In the genomic region with DNA sequence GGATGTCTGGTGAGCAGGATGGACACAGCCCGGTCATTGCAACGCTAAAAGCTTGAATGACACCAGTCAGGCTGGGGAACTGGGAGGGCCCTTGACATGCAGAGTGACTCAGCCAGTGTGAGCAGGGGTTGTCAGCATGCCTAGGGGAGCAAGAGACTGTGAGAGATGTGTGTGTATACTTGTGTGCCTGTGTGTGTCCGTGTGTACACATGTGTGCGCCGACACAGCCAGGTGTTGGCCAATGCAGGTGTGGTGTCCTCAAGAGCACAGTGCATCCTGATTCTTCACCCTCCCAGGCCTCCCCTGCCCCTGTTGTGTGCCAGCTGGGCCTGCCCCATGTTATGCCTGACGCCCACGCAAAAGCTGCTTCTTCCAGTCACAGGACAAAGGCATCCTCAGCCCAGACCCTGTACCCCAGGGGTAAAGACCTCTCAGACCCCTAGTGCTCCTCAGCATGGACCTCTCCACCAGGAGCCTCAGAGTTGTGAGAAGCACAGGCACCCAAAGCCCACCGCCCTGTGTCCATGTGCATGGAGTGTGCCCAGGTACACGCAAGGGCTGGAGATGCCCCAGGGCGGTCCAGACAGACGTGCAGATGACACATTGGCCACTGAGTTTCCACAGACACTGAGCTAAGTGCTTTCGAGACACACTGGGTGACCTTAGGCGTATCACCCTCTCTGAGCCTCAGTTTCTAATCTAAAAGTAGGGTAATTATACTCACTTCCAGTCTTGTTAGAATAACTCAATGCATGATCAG, we compare ENCODE assay signal across 11 cellular contexts. TPM values are rescaled to one million over a fixed set of nuclear protein-coding genes. Genes with fewer than 3 reads are reported as not detected.
DNase-seq lines count a peak whose midpoint lies in the region; ATAC-seq and TF ChIP-seq lines count a peak whose summit lies in the region.
"Had no signal": no experiment of that assay in that cellular context is flagged by ENCODE, and none has a peak within 500 bp of the region (broad histone marks: within the 10 kb centered on the region; RNA-seq: fewer than 3 reads in every experiment).

No MANE protein-coding gene starts in this region.

- H3K4me3 Mint-ChIP-seq in activated naive CD8-positive, alpha-beta T cell treated with anti-CD3 and anti-CD28 coated beads for 36 hours, result no peak overlapping the region

- peak; percentile 12 to 17 for ATAC-seq in lower lobe of right lung
- ATAC-seq: T-helper 17 cell had no signal

- no peaks in the 10 kb centered on the region for H3K9me3 Mint-ChIP-seq in activated naive CD8-positive, alpha-beta T cell treated with anti-CD3 and anti-CD28 coated beads for 36 hours

- DNase-seq in CD1c-positive myeloid dendritic cell (ENCODE audit: extremely low spot score), result peak; percentile 48
- peak in 1 of 2 experiments; percentile 43 for DNase-seq in HL-60 (ENCODE audit: low read depth in 1 of 2, low spot score in 1 of 2)
- DNase-seq in activated naive CD8-positive, alpha-beta T cell treated with anti-CD3 and anti-CD28 coated beads for 36 hours, result no peak
- peak; percentile 36 for DNase-seq in lower lobe of right lung
- no peak for DNase-seq in central memory CD4-positive, alpha-beta T cell
- no peak for DNase-seq in NCI-H2196 treated with DMSO at 0.1 percent for 48 hours (lab: John Stamatoyannopoulos, UW; ENCODE audit: unreplicated experiment)
- no peak for DNase-seq in GM20000 (ENCODE audit: low spot score)
- DNase-seq in mesenteric fat pad (ENCODE audit: low spot score), result no peak
- DNase-seq: T-helper 17 cell had no signal

- H3K27me3 ChIP-seq in HL-60 (ENCODE audit: insufficient read depth, poor library complexity, severe bottlenecking), result no peaks in the 10 kb centered on the region
- no peaks in the 10 kb centered on the region for H3K27me3 ChIP-seq in lower lobe of right lung (ENCODE audit: low read depth)

- intact Hi-C loops in lower lobe of right lung (cut with DNase I), result no loop called here

- peaks cover 22% of the 10 kb centered on the region for H3K4me1 Mint-ChIP-seq in activated naive CD8-positive, alpha-beta T cell treated with anti-CD3 and anti-CD28 coated beads for 36 hours

- peaks cover 16% of the 10 kb centered on the region for H3K4me1 ChIP-seq in lower lobe of right lung

- TF ChIP-seq CTCF in HL-60 (IDR thresholded peaks at IDR 0.05; ENCODE audit: insufficient read depth, low read length), result no peak
- no peak for TF ChIP-seq CTCF in lower lobe of right lung (IDR thresholded peaks at IDR 0.05)
- no peak for TF ChIP-seq CTCF in GM20000 (IDR thresholded peaks at IDR 0.05; ENCODE audit: extremely low read depth, missing control alignments)

- no peaks in the 10 kb centered on the region for H3K36me3 Mint-ChIP-seq in activated naive CD8-positive, alpha-beta T cell treated with anti-CD3 and anti-CD28 coated beads for 36 hours

- H3K27ac ChIP-seq in HL-60 (replicated peaks) (peak overlapping the region; percentile 9; the same call in 1 of the 2 replicates), lower lobe of right lung (no peak overlapping the region)
- H3K27ac ChIP-seq: parathyroid adenoma had no signal

- no peaks in the 10 kb centered on the region for H3K36me3 ChIP-seq in lower lobe of right lung

- peak overlapping the region; percentile 3 for H3K27ac Mint-ChIP-seq in activated naive CD8-positive, alpha-beta T cell treated with anti-CD3 and anti-CD28 coated beads for 36 hours

- no peaks in the 10 kb centered on the region for H3K27me3 Mint-ChIP-seq in activated naive CD8-positive, alpha-beta T cell treated with anti-CD3 and anti-CD28 coated beads for 36 hours

- H3K9me3 ChIP-seq in lower lobe of right lung, result no peaks in the 10 kb centered on the region

- H3K4me3 ChIP-seq in HL-60 (replicated peaks; ENCODE audit: insufficient read depth, low read length) (no peak overlapping the region), lower lobe of right lung (no peak overlapping the region)
- H3K4me3 ChIP-seq: lung had no signal

RNA-seq across cellular contexts. Expression of a gene that starts 16.6 kb away (rescaled TPM):
- 10 to 100 TPM; 11.2 to 12.6 TPM for total RNA-seq in activated naive CD8-positive, alpha-beta T cell treated with anti-CD3 and anti-CD28 coated beads for 36 hours
- 17.3 TPM for total RNA-seq in lower lobe of right lung
- total RNA-seq in mesenteric fat pad, result 21.3 TPM

RNA-seq across cellular contexts. Expression of a gene that starts 17.1 kb away (rescaled TPM):
- total RNA-seq in activated naive CD8-positive, alpha-beta T cell treated with anti-CD3 and anti-CD28 coated beads for 36 hours, result 10 to 100 TPM; 57.8 to 58.0 TPM
- total RNA-seq in lower lobe of right lung, result 13.9 TPM
- total RNA-seq in mesenteric fat pad, result 9.4 TPM

RNA-seq across cellular contexts. Expression of a gene that starts 38.1 kb away (rescaled TPM):
- total RNA-seq in activated naive CD8-positive, alpha-beta T cell treated with anti-CD3 and anti-CD28 coated beads for 36 hours, result 10 to 100 TPM; 13.1 to 13.3 TPM
- total RNA-seq in lower lobe of right lung (9.8 TPM), mesenteric fat pad (8.5 TPM)

RNA-seq across cellular contexts. Expression of a gene that starts 44.6 kb away (rescaled TPM):
- 100 to 1,000 TPM; 113 to 115 TPM for total RNA-seq in activated naive CD8-positive, alpha-beta T cell treated with anti-CD3 and anti-CD28 coated beads for 36 hours
- total RNA-seq in lower lobe of right lung (95.7 TPM), mesenteric fat pad (60.1 TPM)

Comparison
In these comparisons a context has a peak if more than half of its experiments do, and no peak if none do; other contexts are left out.
1. DNase-seq: peak in CD1c-positive myeloid dendritic cell (single experiment) and lower lobe of right lung (single experiment); none in activated naive CD8-positive, alpha-beta T cell treated with anti-CD3 and anti-CD28 coated beads for 36 hours (single experiment), central memory CD4-positive, alpha-beta T cell (single experiment), NCI-H2196 treated with DMSO at 0.1 percent for 48 hours (single experiment), GM20000 (single experiment) and mesenteric fat pad (single experiment).